ENCODE assay signal across 24 cellular contexts in the genomic region with DNA sequence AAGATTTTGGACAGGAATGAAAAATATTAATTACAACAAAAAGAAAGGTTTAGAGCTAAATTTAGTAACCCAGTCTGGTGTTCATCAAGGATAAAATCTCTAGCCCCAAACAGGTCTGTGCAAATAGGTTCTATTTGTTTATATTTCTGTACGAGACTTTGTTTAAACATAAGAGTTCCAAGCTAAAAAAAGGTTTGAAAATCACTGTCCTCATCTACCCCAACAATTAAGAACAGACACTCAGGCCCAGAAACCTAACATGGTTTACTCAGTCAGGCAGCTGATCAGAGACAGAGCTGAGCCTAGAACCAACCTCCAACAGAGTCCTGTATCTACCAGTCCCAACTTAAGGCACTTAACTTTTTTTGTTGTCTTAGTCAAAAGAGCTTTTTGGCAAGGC.
"Had no signal": no experiment of that assay in that cellular context is flagged by ENCODE, and none has a peak within 500 bp of the region (broad histone marks: within the 10 kb centered on the region; RNA-seq: fewer than 3 reads in every experiment).

No MANE protein-coding gene starts in this region.

- H3K4me1 ChIP-seq: gastrocnemius medialis, heart left ventricle, left ventricle myocardium inferior, lower lobe of right lung, parathyroid adenoma, stomach, tibial artery had no signal

- H3K27ac ChIP-seq: gastrocnemius medialis, heart left ventricle, hepatocyte, left ventricle myocardium inferior, lower lobe of right lung, parathyroid adenoma, tibial artery had no signal

- H3K9ac ChIP-seq: parathyroid adenoma had no signal

- DNase-seq: cortex of kidney; effector memory CD8-positive, alpha-beta T cell; erythroblast; foreskin fibroblast; gastrocnemius medialis; heart left ventricle; left cardiac atrium; left ventricle myocardium inferior; lower lobe of right lung; mucosa of descending colon; naive B cell; stimulated activated CD4-positive, alpha-beta T cell treated with anti-CD3 and anti-CD28 coated beads, Interleukin-2, amount 100 ng/mL, for 24 hours; stimulated activated CD4-positive, alpha-beta T cell treated with anti-CD3 and anti-CD28 coated beads, Interleukin-4, amount 100 ng/mL, for 24 hours; stimulated activated naive CD4-positive, alpha-beta T cell treated with Interleukin-2 at 50 U/mL for 16 hours; stomach; tibial artery had no signal

- H3K9me3 Mint-ChIP-seq: effector memory CD8-positive, alpha-beta T cell; naive B cell; natural killer cell treated with Interleukin-12 subunit alpha and Interleukin-12 subunit beta and Interleukin-15 and Interleukin-18, amount 100 ng/mL, for 72 hours; neural crest cell; stimulated activated effector memory CD8-positive, alpha-beta T cell treated with anti-CD3 and anti-CD28 coated beads, Interleukin-12 subunit alpha, Interleukin-12 subunit beta, amount 100 ng/mL, for 72 hours; type B pancreatic cell had no signal

- H3K27me3 Mint-ChIP-seq: effector memory CD8-positive, alpha-beta T cell; naive B cell; natural killer cell treated with Interleukin-12 subunit alpha and Interleukin-12 subunit beta and Interleukin-15 and Interleukin-18, amount 100 ng/mL, for 72 hours; progenitor cell of endocrine pancreas; type B pancreatic cell had no signal

- H2AFZ ChIP-seq: hepatocyte, parathyroid adenoma had no signal

- H3K4me3 ChIP-seq: gastrocnemius medialis, heart left ventricle, hepatocyte, left ventricle myocardium inferior, lower lobe of right lung, mucosa of descending colon, stomach, tibial artery had no signal

- ATAC-seq: effector memory CD8-positive, alpha-beta T cell; gastrocnemius medialis; heart left ventricle; left cardiac atrium; lower lobe of right lung; mucosa of descending colon; natural killer cell treated with Interleukin-12 subunit alpha and Interleukin-12 subunit beta and Interleukin-15 and Interleukin-18, amount 100 ng/mL, for 72 hours; sciatic nerve; stimulated activated effector memory CD8-positive, alpha-beta T cell treated with anti-CD3 and anti-CD28 coated beads, Interleukin-12 subunit alpha, Interleukin-12 subunit beta, amount 100 ng/mL, for 72 hours had no signal

- H3K27ac Mint-ChIP-seq: effector memory CD8-positive, alpha-beta T cell; natural killer cell treated with Interleukin-12 subunit alpha and Interleukin-12 subunit beta and Interleukin-15 and Interleukin-18, amount 100 ng/mL, for 72 hours; progenitor cell of endocrine pancreas; stimulated activated effector memory CD8-positive, alpha-beta T cell treated with anti-CD3 and anti-CD28 coated beads, Interleukin-12 subunit alpha, Interleukin-12 subunit beta, amount 100 ng/mL, for 72 hours; type B pancreatic cell had no signal

- H3K4me2 ChIP-seq: hepatocyte had no signal

- H3K9me3 ChIP-seq: gastrocnemius medialis, heart left ventricle, left ventricle myocardium inferior, lower lobe of right lung, mucosa of descending colon, stomach, tibial artery had no signal

- H3K4me1 Mint-ChIP-seq: naive B cell; neural crest cell; stimulated activated effector memory CD8-positive, alpha-beta T cell treated with anti-CD3 and anti-CD28 coated beads, Interleukin-12 subunit alpha, Interleukin-12 subunit beta, amount 100 ng/mL, for 72 hours had no signal

- H3K4me3 Mint-ChIP-seq: effector memory CD8-positive, alpha-beta T cell; naive B cell; natural killer cell treated with Interleukin-12 subunit alpha and Interleukin-12 subunit beta and Interleukin-15 and Interleukin-18, amount 100 ng/mL, for 72 hours; neural crest cell; stimulated activated effector memory CD8-positive, alpha-beta T cell treated with anti-CD3 and anti-CD28 coated beads, Interleukin-12 subunit alpha, Interleukin-12 subunit beta, amount 100 ng/mL, for 72 hours; type B pancreatic cell had no signal

- H3K27me3 ChIP-seq: gastrocnemius medialis, heart left ventricle, hepatocyte, stomach, tibial artery had no signal
